ENCODE assay signal across 21 cellular contexts in genomic region chr3:61269460-61269859, GRCh38.
"Had no signal": no experiment of that assay in that cellular context is flagged by ENCODE, and none has a peak within 500 bp of the region (broad histone marks: within the 10 kb centered on the region; RNA-seq: fewer than 3 reads in every experiment).

No MANE protein-coding gene starts in this region.

- H3K27me3 ChIP-seq: dorsolateral prefrontal cortex, esophagus muscularis mucosa, gastroesophageal sphincter, heart left ventricle, hepatocyte, left lung had no signal

- DNase-seq: dermis blood vessel endothelial cell; dorsolateral prefrontal cortex; effector CD4-positive, alpha-beta T cell; effector memory CD4-positive, alpha-beta T cell; foreskin keratinocyte; hypothalamus; immature natural killer cell; islet precursor cell; kidney; kidney glomerular epithelial cell; left lung; lower lobe of right lung; mesenchymal stem cell; mucosa of descending colon; naive B cell; naive thymus-derived CD8-positive, alpha-beta T cell had no signal

- H3K4me1 ChIP-seq: esophagus muscularis mucosa, foreskin keratinocyte, gastroesophageal sphincter, heart left ventricle, left lung, lower lobe of right lung had no signal

- H3K36me3 ChIP-seq: esophagus muscularis mucosa, gastroesophageal sphincter, heart left ventricle, left lung, lower lobe of right lung had no signal

- ATAC-seq: foreskin keratinocyte; gastroesophageal sphincter; left lung; lower lobe of right lung; mucosa of descending colon; naive thymus-derived CD8-positive, alpha-beta T cell had no signal

- H3K27ac ChIP-seq: coronary artery, dorsolateral prefrontal cortex, esophagus muscularis mucosa, foreskin keratinocyte, gastroesophageal sphincter, heart left ventricle, hepatocyte, left lung, lower lobe of right lung had no signal

- H3K9me3 ChIP-seq: esophagus muscularis mucosa, left lung, lower lobe of right lung, mucosa of descending colon had no signal

- H3K4me3 ChIP-seq: coronary artery, dorsolateral prefrontal cortex, esophagus muscularis mucosa, gastroesophageal sphincter, heart left ventricle, hepatocyte, left lung, lower lobe of right lung, mucosa of descending colon had no signal
